Comparison of ENCODE assay signal across 19 cellular contexts in genomic region chr7:93835684-93836083, GRCh38. TPM values are rescaled to one million over a fixed set of nuclear protein-coding genes. Genes with fewer than 3 reads are reported as not detected.
"Had no signal": no experiment of that assay in that cellular context is flagged by ENCODE, and none has a peak within 500 bp of the region (broad histone marks: within the 10 kb centered on the region; RNA-seq: fewer than 3 reads in every experiment).

No MANE protein-coding gene starts in this region.

- H3K4me3 Mint-ChIP-seq: activated CD4-positive, alpha-beta memory T cell treated with anti-CD3 and anti-CD28 coated beads, Interleukin-2, amount 10 ng/mL, durations not matched to agents 7 days and 5 days; activated T-cell treated with anti-CD3 and anti-CD28 coated beads, Interleukin-2, amount 50 U/mL, for 24 hours; central memory CD8-positive, alpha-beta T cell; effector memory CD8-positive, alpha-beta T cell; immature natural killer cell; nephron progenitor cell; stimulated activated memory B cell treated with anti-CD40 and anti-IgM and Interleukin-4, amounts not matched to agents 10 μg/mL and 1 μg/mL and 100 μg/mL, for 72 hours; T-helper 17 cell; WTC11 had no signal

- H3K9me3 Mint-ChIP-seq: activated CD4-positive, alpha-beta memory T cell treated with anti-CD3 and anti-CD28 coated beads, Interleukin-2, amount 10 ng/mL, durations not matched to agents 7 days and 5 days; activated T-cell treated with anti-CD3 and anti-CD28 coated beads, Interleukin-2, amount 50 U/mL, for 24 hours; central memory CD8-positive, alpha-beta T cell; nephron progenitor cell; stimulated activated memory B cell treated with anti-CD40 and anti-IgM and Interleukin-4, amounts not matched to agents 10 μg/mL and 1 μg/mL and 100 μg/mL, for 72 hours; WTC11 had no signal

- DNase-seq: activated CD4-positive, alpha-beta memory T cell treated with anti-CD3 and anti-CD28 coated beads, Interleukin-2, amount 10 ng/mL, durations not matched to agents 7 days and 5 days; activated CD4-positive, alpha-beta T cell treated with anti-CD3 and anti-CD28 coated beads for 4 hours; activated effector memory CD4-positive, alpha-beta T cell treated with Interleukin-2 at 50 U/mL for 16 hours; activated naive CD4-positive, alpha-beta T cell treated with anti-CD3 and anti-CD28 coated beads, Interleukin-2, amount 50 U/mL, for 16 hours; activated T-cell treated with anti-CD3 and anti-CD28 coated beads, Interleukin-2, amount 50 U/mL, for 24 hours; adrenal gland; body of pancreas; dermis blood vessel endothelial cell; effector memory CD8-positive, alpha-beta T cell; immature natural killer cell; mesendoderm; nephron progenitor cell; ovary; T-helper 17 cell; thyroid gland had no signal

- H3K36me3 ChIP-seq: adrenal gland, ovary, thyroid gland had no signal

- H3K27me3 Mint-ChIP-seq: activated CD4-positive, alpha-beta memory T cell treated with anti-CD3 and anti-CD28 coated beads, Interleukin-2, amount 10 ng/mL, durations not matched to agents 7 days and 5 days; activated T-cell treated with anti-CD3 and anti-CD28 coated beads, Interleukin-2, amount 50 U/mL, for 24 hours; central memory CD8-positive, alpha-beta T cell; effector memory CD8-positive, alpha-beta T cell; T-helper 17 cell had no signal

- H3K9me3 ChIP-seq: adrenal gland, body of pancreas, ovary, thyroid gland had no signal

- H3K27me3 ChIP-seq: adrenal gland, body of pancreas, ovary, thyroid gland had no signal

- H3K4me1 Mint-ChIP-seq: activated CD4-positive, alpha-beta memory T cell treated with anti-CD3 and anti-CD28 coated beads, Interleukin-2, amount 10 ng/mL, durations not matched to agents 7 days and 5 days; central memory CD8-positive, alpha-beta T cell; immature natural killer cell; nephron progenitor cell; T-helper 17 cell had no signal

- H3K4me3 ChIP-seq: adrenal gland, body of pancreas, ovary, thyroid gland had no signal

- H3K27ac ChIP-seq: adrenal gland, body of pancreas, ovary, thyroid gland had no signal

- H3K4me1 ChIP-seq: adrenal gland, body of pancreas, thyroid gland had no signal

- H3K36me3 Mint-ChIP-seq: immature natural killer cell; stimulated activated memory B cell treated with anti-CD40 and anti-IgM and Interleukin-4, amounts not matched to agents 10 μg/mL and 1 μg/mL and 100 μg/mL, for 72 hours; WTC11 had no signal

- H3K27ac Mint-ChIP-seq: activated CD4-positive, alpha-beta memory T cell treated with anti-CD3 and anti-CD28 coated beads, Interleukin-2, amount 10 ng/mL, durations not matched to agents 7 days and 5 days; activated T-cell treated with anti-CD3 and anti-CD28 coated beads, Interleukin-2, amount 50 U/mL, for 24 hours; effector memory CD8-positive, alpha-beta T cell; immature natural killer cell; nephron progenitor cell; stimulated activated memory B cell treated with anti-CD40 and anti-IgM and Interleukin-4, amounts not matched to agents 10 μg/mL and 1 μg/mL and 100 μg/mL, for 72 hours; T-helper 17 cell; WTC11 had no signal

- ATAC-seq: body of pancreas; effector memory CD8-positive, alpha-beta T cell; sciatic nerve; stimulated activated memory B cell treated with anti-CD40 and anti-IgM and Interleukin-4, amounts not matched to agents 10 μg/mL and 1 μg/mL and 100 μg/mL, for 72 hours; T-helper 17 cell; WTC11 had no signal

RNA-seq across cellular contexts. Expression of gene TFPI2, which starts 54.9 kb away (rescaled TPM):
- total RNA-seq: activated CD4-positive, alpha-beta memory T cell treated with anti-CD3 and anti-CD28 coated beads, Interleukin-2, amount 10 ng/mL, durations not matched to agents 7 days and 5 days had no signal
- polyA plus RNA-seq: immature natural killer cell had no signal
